Comparison of ENCODE assay signal across 19 cellular contexts in the genomic region with DNA sequence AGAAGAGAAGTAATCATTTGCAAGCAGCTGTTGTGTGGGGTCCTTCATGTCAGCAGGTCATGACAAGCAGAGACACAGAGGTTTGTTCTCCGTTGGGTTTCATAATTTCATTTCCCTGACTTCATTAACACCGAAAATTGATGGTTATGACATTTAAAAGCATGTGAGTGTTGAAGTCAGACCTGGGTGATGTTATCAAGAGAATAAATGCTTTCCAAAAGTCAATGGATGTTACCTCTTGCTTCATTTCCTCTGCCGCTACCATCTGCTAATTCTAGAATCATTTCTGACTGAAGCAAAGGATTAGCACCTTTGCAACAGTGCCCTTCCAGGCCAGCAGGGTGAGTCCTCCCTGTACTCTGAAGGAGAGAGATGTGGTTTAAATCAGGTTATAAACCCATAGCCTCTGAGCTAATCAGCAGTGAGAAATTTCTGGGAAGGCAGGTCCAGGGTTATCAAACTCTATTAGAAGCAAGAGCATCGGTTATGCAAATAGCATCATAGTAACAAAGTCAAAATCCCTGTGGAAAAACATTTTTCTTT.
"Had no signal": no experiment of that assay in that cellular context is flagged by ENCODE, and none has a peak within 500 bp of the region (broad histone marks: within the 10 kb centered on the region; RNA-seq: fewer than 3 reads in every experiment).

No MANE protein-coding gene starts in this region.

- H3K4me3 ChIP-seq: gastroesophageal sphincter, heart right ventricle, tibial artery, uterus had no signal

- H3K27me3 ChIP-seq: gastroesophageal sphincter, heart right ventricle, neutrophil, tibial artery, uterus had no signal

- H3K27ac ChIP-seq: gastroesophageal sphincter, heart right ventricle, neutrophil, tibial artery, uterus had no signal

- H3K9me3 ChIP-seq: gastroesophageal sphincter, heart right ventricle, neutrophil, tibial artery, uterus had no signal

- ATAC-seq: gastroesophageal sphincter; heart right ventricle; left lobe of liver; stimulated activated memory B cell treated with anti-CD40 and anti-IgM and Interleukin-4, amounts not matched to agents 10 μg/mL and 1 μg/mL and 100 μg/mL, for 72 hours had no signal

- H3K27me3 Mint-ChIP-seq: activated naive CD8-positive, alpha-beta T cell treated with anti-CD3 and anti-CD28 coated beads, Interleukin-2, amount 10 ng/mL, durations not matched to agents 7 days and 5 days; naive B cell; stimulated activated memory B cell treated with anti-CD40 and anti-IgM and Interleukin-4, amounts not matched to agents 10 μg/mL and 1 μg/mL and 100 μg/mL, for 72 hours had no signal

- H3K4me1 ChIP-seq: heart right ventricle, tibial artery, uterus had no signal

- H3K27ac Mint-ChIP-seq: activated naive CD8-positive, alpha-beta T cell treated with anti-CD3 and anti-CD28 coated beads, Interleukin-2, amount 10 ng/mL, durations not matched to agents 7 days and 5 days; naive B cell; stimulated activated memory B cell treated with anti-CD40 and anti-IgM and Interleukin-4, amounts not matched to agents 10 μg/mL and 1 μg/mL and 100 μg/mL, for 72 hours; T-helper 2 cell treated with Interferon-gamma antibody and Interleukin-4, amounts not matched to agents 5 μg/mL and 100 μg/mL, for 36 hours had no signal

- H3K4me1 Mint-ChIP-seq: activated naive CD8-positive, alpha-beta T cell treated with anti-CD3 and anti-CD28 coated beads, Interleukin-2, amount 10 ng/mL, durations not matched to agents 7 days and 5 days; naive B cell; stimulated activated memory B cell treated with anti-CD40 and anti-IgM and Interleukin-4, amounts not matched to agents 10 μg/mL and 1 μg/mL and 100 μg/mL, for 72 hours had no signal

- FAIRE-seq: keratinocyte had no signal

- H3K36me3 ChIP-seq: gastroesophageal sphincter, heart right ventricle, neutrophil, tibial artery, uterus had no signal

- H3K9me3 Mint-ChIP-seq: activated naive CD8-positive, alpha-beta T cell treated with anti-CD3 and anti-CD28 coated beads, Interleukin-2, amount 10 ng/mL, durations not matched to agents 7 days and 5 days; stimulated activated memory B cell treated with anti-CD40 and anti-IgM and Interleukin-4, amounts not matched to agents 10 μg/mL and 1 μg/mL and 100 μg/mL, for 72 hours; T-helper 2 cell treated with Interferon-gamma antibody and Interleukin-4, amounts not matched to agents 5 μg/mL and 100 μg/mL, for 36 hours had no signal

- H3K4me3 Mint-ChIP-seq: activated naive CD8-positive, alpha-beta T cell treated with anti-CD3 and anti-CD28 coated beads, Interleukin-2, amount 10 ng/mL, durations not matched to agents 7 days and 5 days; naive B cell; stimulated activated memory B cell treated with anti-CD40 and anti-IgM and Interleukin-4, amounts not matched to agents 10 μg/mL and 1 μg/mL and 100 μg/mL, for 72 hours; T-helper 2 cell treated with Interferon-gamma antibody and Interleukin-4, amounts not matched to agents 5 μg/mL and 100 μg/mL, for 36 hours had no signal

- DNase-seq: activated CD4-positive, alpha-beta T cell treated with anti-CD3 and anti-CD28 coated beads for 1 hour; activated CD4-positive, alpha-beta T cell treated with anti-CD3 and anti-CD28 coated beads, Interleukin-2, amount 50 U/mL, for 4 hours; activated naive CD4-positive, alpha-beta T cell; activated naive CD8-positive, alpha-beta T cell treated with anti-CD3 and anti-CD28 coated beads, Interleukin-2, amount 10 ng/mL, durations not matched to agents 7 days and 5 days; activated T-cell treated with anti-CD3 and anti-CD28 coated beads for 4 hours; cerebellar nuclear complex; dermis blood vessel endothelial cell; erythroblast; heart right ventricle; naive B cell; stimulated activated CD4-positive, alpha-beta T cell treated with anti-CD3 and anti-CD28 coated beads, Interleukin-2, amount 100 ng/mL, for 48 hours; tibial artery; uterus had no signal

- H3K36me3 Mint-ChIP-seq: activated naive CD8-positive, alpha-beta T cell treated with anti-CD3 and anti-CD28 coated beads, Interleukin-2, amount 10 ng/mL, durations not matched to agents 7 days and 5 days; naive B cell; stimulated activated memory B cell treated with anti-CD40 and anti-IgM and Interleukin-4, amounts not matched to agents 10 μg/mL and 1 μg/mL and 100 μg/mL, for 72 hours had no signal
